ENCODE assay signal across 18 cellular contexts in genomic region chr10:119829429-119829828, GRCh38. TPM values are rescaled to one million over a fixed set of nuclear protein-coding genes. Genes with fewer than 3 reads are reported as not detected.
DNase-seq lines count a peak whose midpoint lies in the region; ATAC-seq and TF ChIP-seq lines count a peak whose summit lies in the region.
"Had no signal": no experiment of that assay in that cellular context is flagged by ENCODE, and none has a peak within 500 bp of the region (broad histone marks: within the 10 kb centered on the region; RNA-seq: fewer than 3 reads in every experiment).

No MANE protein-coding gene starts in this region.

- no peak overlapping the region for H3K4me3 Mint-ChIP-seq in WTC11
- H3K4me3 Mint-ChIP-seq in stimulated activated effector memory CD8-positive, alpha-beta T cell treated with anti-CD3 and anti-CD28 coated beads, Interleukin-12 subunit alpha, Interleukin-12 subunit beta, amount 100 ng/mL, for 72 hours, result no peak overlapping the region

- H3K4me3 ChIP-seq in cardiac muscle cell, result no peak overlapping the region
- H3K4me3 ChIP-seq: GM23248, K562 had no signal

- peak overlapping the region; percentile 77 for H3K27ac Mint-ChIP-seq in WTC11
- peak overlapping the region; percentile 9 for H3K27ac Mint-ChIP-seq in stimulated activated effector memory CD8-positive, alpha-beta T cell treated with anti-CD3 and anti-CD28 coated beads, Interleukin-12 subunit alpha, Interleukin-12 subunit beta, amount 100 ng/mL, for 72 hours

- H3K4me1 ChIP-seq in cardiac muscle cell (ENCODE audit: low read depth), result no peaks in the 10 kb centered on the region
- H3K4me1 ChIP-seq: Caco-2 had no signal

- ATAC-seq in left ventricle myocardium superior, result no peak
- ATAC-seq in WTC11, result peak; percentile 78
- no peak for ATAC-seq in stimulated activated effector memory CD8-positive, alpha-beta T cell treated with anti-CD3 and anti-CD28 coated beads, Interleukin-12 subunit alpha, Interleukin-12 subunit beta, amount 100 ng/mL, for 72 hours
- ATAC-seq in left lobe of liver, result no peak
- ATAC-seq: K562 had no signal

- no peaks in the 10 kb centered on the region for H3K27me3 ChIP-seq in cardiac muscle cell

- DNase-seq in cardiac muscle cell (ENCODE audit: low read depth in 1 of 2, low spot score in 1 of 2), result no peak
- DNase-seq in left ventricle myocardium superior, result no peak
- no peak for DNase-seq in WTC11 (ENCODE audit: low spot score)
- DNase-seq in fibroblast of gingiva (ENCODE audit: low read depth), result peak; percentile 8
- no peak for DNase-seq in stimulated activated effector memory CD8-positive, alpha-beta T cell treated with anti-CD3 and anti-CD28 coated beads, Interleukin-12 subunit alpha, Interleukin-12 subunit beta, amount 100 ng/mL, for 72 hours (ENCODE audit: low spot score in 2 of 2)
- DNase-seq in activated CD8-positive, alpha-beta memory T cell treated with anti-CD3 and anti-CD28 coated beads, Interleukin-2, amount 50 U/mL, for 4 hours, result no peak
- no peak for DNase-seq in HPDE6-E6E7 (ENCODE audit: extremely low spot score)
- DNase-seq in left lobe of liver (ENCODE audit: low spot score), result no peak
- DNase-seq: C1 segment of cervical spinal cord, Caco-2, GM23248, NCI-H146, NCI-H2107, NCI-H226, NCI-H526 treated with DMSO at 0.1 percent for 48 hours, OCI-M1, RPMI8226 had no signal

- TF ChIP-seq CTCF in cardiac muscle cell (IDR thresholded peaks at IDR 0.05; ENCODE audit: low read depth, low read length), result no peak
- no peak for TF ChIP-seq CTCF in WTC11 (IDR thresholded peaks at IDR 0.05)

- CTCF ChIA-PET in WTC11 (lab: Charles Lee), result interaction anchor here (0.7 to 3.3 kb wide), 2 partner anchors 29 to 79 kb away, joined by 4 to 17 read pairs; no protein-coding TSS in a partner anchor

- no peaks in the 10 kb centered on the region for H3K4me1 Mint-ChIP-seq in WTC11
- peaks cover 15% of the 10 kb centered on the region for H3K4me1 Mint-ChIP-seq in stimulated activated effector memory CD8-positive, alpha-beta T cell treated with anti-CD3 and anti-CD28 coated beads, Interleukin-12 subunit alpha, Interleukin-12 subunit beta, amount 100 ng/mL, for 72 hours

- H3K9me3 Mint-ChIP-seq in WTC11, result no peaks in the 10 kb centered on the region
- peaks cover 3% of the 10 kb centered on the region for H3K9me3 Mint-ChIP-seq in stimulated activated effector memory CD8-positive, alpha-beta T cell treated with anti-CD3 and anti-CD28 coated beads, Interleukin-12 subunit alpha, Interleukin-12 subunit beta, amount 100 ng/mL, for 72 hours

- peak overlapping the region; percentile 1 for H3K27ac ChIP-seq in cardiac muscle cell
- H3K27ac ChIP-seq: GM23248 had no signal

- no peaks in the 10 kb centered on the region for H3K9me3 ChIP-seq in cardiac muscle cell (ENCODE audit: low read depth)
- H3K9me3 ChIP-seq: Caco-2 had no signal

- H3K27me3 Mint-ChIP-seq in WTC11 (ENCODE audit: low read depth), result no peaks in the 10 kb centered on the region

- H3K36me3 Mint-ChIP-seq in WTC11, result peaks cover 68% of the 10 kb centered on the region
- peaks cover 79% of the 10 kb centered on the region for H3K36me3 Mint-ChIP-seq in stimulated activated effector memory CD8-positive, alpha-beta T cell treated with anti-CD3 and anti-CD28 coated beads, Interleukin-12 subunit alpha, Interleukin-12 subunit beta, amount 100 ng/mL, for 72 hours

- POLR2A ChIA-PET in WTC11 (lab: Charles Lee), result interaction anchor here (1.5 kb wide), 1 partner anchor 79 kb away, joined by 4 read pairs; no protein-coding TSS in a partner anchor

- peaks cover 42% of the 10 kb centered on the region for H3K36me3 ChIP-seq in cardiac muscle cell

- intact Hi-C loops in left ventricle myocardium superior (cut with micrococcal nuclease), result no loop called here

TF ChIP-seq in WTC11, 78 proteins besides CTCF, POLR2A, EP300 and RAD21:
- TF ChIP-seq ESRRA (CRISPR knock-in tag; IDR thresholded peaks at IDR 0.05; ENCODE audit: borderline replicate concordance) (no peak), ATF2 (CRISPR knock-in tag; IDR thresholded peaks at IDR 0.05; ENCODE audit: borderline replicate concordance, low read depth) (no peak), IRF2 (CRISPR knock-in tag; IDR thresholded peaks at IDR 0.05; ENCODE audit: borderline replicate concordance, low read depth) (no peak), NR3C1 (CRISPR knock-in tag; conservative IDR thresholded peaks at IDR 0.05; ENCODE audit: low read depth) (no peak), PRRX2 (CRISPR knock-in tag; IDR thresholded peaks at IDR 0.05) (no peak), MYBL2 (CRISPR knock-in tag; IDR thresholded peaks at IDR 0.05) (no peak), PRDM15 (CRISPR knock-in tag; IDR thresholded peaks at IDR 0.05) (no peak)

RNA-seq across cellular contexts. Expression of gene MCMBP, which starts 43.2 kb away (rescaled TPM):
- 29.2 and 41.1 TPM in 2 replicates for total RNA-seq in cardiac muscle cell
- 39.7 and 46.3 TPM in 2 replicates for polyA plus RNA-seq in cardiac muscle cell
- 29.0 TPM for total RNA-seq in left ventricle myocardium superior
- 63.5 to 64.7 TPM (median 64.6 TPM) in 3 replicates for total RNA-seq in WTC11 (2021)
- 16.5 TPM for total RNA-seq in left lobe of liver
